Comparison of ENCODE assay signal across 38 cellular contexts in genomic region chrY:19134426-19134825, GRCh38.
"Had no signal": no experiment of that assay in that cellular context is flagged by ENCODE, and none has a peak within 500 bp of the region (broad histone marks: within the 10 kb centered on the region; RNA-seq: fewer than 3 reads in every experiment).

No MANE protein-coding gene starts in this region.

- H3K36me3 ChIP-seq: adrenal gland, breast epithelium, cardiac muscle cell, colonic mucosa had no signal

- ATAC-seq: activated CD4-positive, alpha-beta T cell treated with anti-CD3 and anti-CD28 coated beads for 36 hours; activated CD8-positive, alpha-beta memory T cell treated with anti-CD3 and anti-CD28 coated beads, Interleukin-2, amount 10 ng/mL, durations not matched to agents 7 days and 5 days; activated CD8-positive, alpha-beta T cell treated with anti-CD3 and anti-CD28 coated beads, Interleukin-2, amount 10 ng/mL, durations not matched to agents 7 days and 5 days; activated naive CD8-positive, alpha-beta T cell treated with anti-CD3 and anti-CD28 coated beads, Interleukin-2, amount 50 U/mL, for 24 hours; esophagus mucosa; T-helper 17 cell had no signal

- H3K4me1 Mint-ChIP-seq: brain, T-helper 17 cell had no signal

- H3K4me3 ChIP-seq: adrenal gland, breast epithelium, cardiac muscle cell, colonic mucosa had no signal

- H3K27ac ChIP-seq: adrenal gland, breast epithelium, cardiac muscle cell, colonic mucosa, epithelial cell of prostate had no signal

- H3K27me3 ChIP-seq: adrenal gland, breast epithelium, cardiac muscle cell, colonic mucosa had no signal

- DNase-seq: activated CD4-positive, alpha-beta memory T cell treated with anti-CD3 and anti-CD28 coated beads for 36 hours; activated CD4-positive, alpha-beta T cell treated with anti-CD3 and anti-CD28 coated beads for 36 hours; activated CD4-positive, alpha-beta T cell treated with anti-CD3 and anti-CD28 coated beads, Interleukin-2, amount 10 ng/mL, durations not matched to agents 24 days and 14 days; activated CD4-positive, CD25-positive, alpha-beta regulatory T cell; activated CD4-positive, CD25-positive, alpha-beta regulatory T cell treated with anti-CD3 and anti-CD28 coated beads, Interleukin-2, amount 50 U/mL, for 72 hours; activated CD8-positive, alpha-beta memory T cell treated with anti-CD3 and anti-CD28 coated beads, Interleukin-2, amount 10 ng/mL, durations not matched to agents 7 days and 5 days; activated CD8-positive, alpha-beta memory T cell treated with anti-CD3 and anti-CD28 coated beads, Interleukin-2, amount 50 U/mL, for 4 hours; activated CD8-positive, alpha-beta T cell treated with anti-CD3 and anti-CD28 coated beads, Interleukin-2, amount 10 ng/mL, durations not matched to agents 7 days and 5 days; activated effector memory CD4-positive, alpha-beta T cell treated with anti-CD3 and anti-CD28 coated beads, Interleukin-2, amount 50 U/mL, for 16 hours; activated naive CD4-positive, alpha-beta T cell treated with anti-CD3 and anti-CD28 coated beads for 36 hours; activated naive CD8-positive, alpha-beta T cell treated with anti-CD3 and anti-CD28 coated beads for 36 hours; activated naive CD8-positive, alpha-beta T cell treated with anti-CD3 and anti-CD28 coated beads, Interleukin-2, amount 50 U/mL, for 24 hours; activated T-cell treated with anti-CD3 and anti-CD28 coated beads, Interleukin-2, amount 50 U/mL, for 1 hour; activated T-cell treated with anti-CD3 and anti-CD28 coated beads, Interleukin-2, amount 50 U/mL, for 48 hours; adrenal gland; amygdala; aorta; central memory CD4-positive, alpha-beta T cell; cerebellar nuclear complex; colonic mucosa; effector CD8-positive, alpha-beta T cell; foreskin fibroblast; glutamatergic neuron; T-helper 1 cell; T-helper 17 cell; T1000 had no signal

- H3K4me3 Mint-ChIP-seq: activated CD4-positive, alpha-beta memory T cell treated with anti-CD3 and anti-CD28 coated beads for 36 hours; activated CD4-positive, alpha-beta T cell treated with anti-CD3 and anti-CD28 coated beads for 36 hours; activated CD4-positive, alpha-beta T cell treated with anti-CD3 and anti-CD28 coated beads, Interleukin-2, amount 10 ng/mL, durations not matched to agents 24 days and 14 days; activated CD8-positive, alpha-beta memory T cell treated with anti-CD3 and anti-CD28 coated beads, Interleukin-2, amount 10 ng/mL, durations not matched to agents 7 days and 5 days; activated CD8-positive, alpha-beta T cell treated with anti-CD3 and anti-CD28 coated beads, Interleukin-2, amount 10 ng/mL, durations not matched to agents 7 days and 5 days; activated naive CD4-positive, alpha-beta T cell treated with anti-CD3 and anti-CD28 coated beads for 36 hours; activated naive CD4-positive, alpha-beta T cell treated with anti-CD3 and anti-CD28 coated beads, Interleukin-2, amount 50 U/mL, for 24 hours; activated naive CD8-positive, alpha-beta T cell treated with anti-CD3 and anti-CD28 coated beads for 36 hours; activated naive CD8-positive, alpha-beta T cell treated with anti-CD3 and anti-CD28 coated beads, Interleukin-2, amount 50 U/mL, for 24 hours; activated T-helper 1 cell treated with anti-CD3 and anti-CD28 coated beads, Interleukin-12 subunit alpha, Interleukin-12 subunit beta, Interleukin-2, Interleukin-4 antibody, amounts not matched to agents 30 ng/mL and 10 ng/mL and 1 ng/mL, durations not matched to agents 14 hours and 24 hours and 36 hours; brain; T-helper 17 cell; T-helper 2 cell treated with Interferon-gamma antibody and Interleukin-4, amounts not matched to agents 5 μg/mL and 100 μg/mL, for 36 hours had no signal

- H3K27me3 Mint-ChIP-seq: activated CD4-positive, alpha-beta memory T cell treated with anti-CD3 and anti-CD28 coated beads for 36 hours; activated CD4-positive, alpha-beta T cell treated with anti-CD3 and anti-CD28 coated beads for 36 hours; activated CD8-positive, alpha-beta memory T cell treated with anti-CD3 and anti-CD28 coated beads, Interleukin-2, amount 10 ng/mL, durations not matched to agents 7 days and 5 days; activated naive CD4-positive, alpha-beta T cell treated with anti-CD3 and anti-CD28 coated beads, Interleukin-2, amount 50 U/mL, for 24 hours; brain; T-helper 17 cell had no signal

- H3K9me3 ChIP-seq: adrenal gland, breast epithelium, colonic mucosa had no signal

- H3K27ac Mint-ChIP-seq: activated CD4-positive, alpha-beta memory T cell treated with anti-CD3 and anti-CD28 coated beads for 36 hours; activated CD4-positive, alpha-beta T cell treated with anti-CD3 and anti-CD28 coated beads for 36 hours; activated CD4-positive, alpha-beta T cell treated with anti-CD3 and anti-CD28 coated beads, Interleukin-2, amount 10 ng/mL, durations not matched to agents 24 days and 14 days; activated CD8-positive, alpha-beta memory T cell treated with anti-CD3 and anti-CD28 coated beads, Interleukin-2, amount 10 ng/mL, durations not matched to agents 7 days and 5 days; activated CD8-positive, alpha-beta T cell treated with anti-CD3 and anti-CD28 coated beads, Interleukin-2, amount 10 ng/mL, durations not matched to agents 7 days and 5 days; activated naive CD4-positive, alpha-beta T cell treated with anti-CD3 and anti-CD28 coated beads for 36 hours; activated naive CD4-positive, alpha-beta T cell treated with anti-CD3 and anti-CD28 coated beads, Interleukin-2, amount 50 U/mL, for 24 hours; activated naive CD8-positive, alpha-beta T cell treated with anti-CD3 and anti-CD28 coated beads for 36 hours; activated naive CD8-positive, alpha-beta T cell treated with anti-CD3 and anti-CD28 coated beads, Interleukin-2, amount 50 U/mL, for 24 hours; activated T-helper 1 cell treated with anti-CD3 and anti-CD28 coated beads, Interleukin-12 subunit alpha, Interleukin-12 subunit beta, Interleukin-2, Interleukin-4 antibody, amounts not matched to agents 30 ng/mL and 10 ng/mL and 1 ng/mL, durations not matched to agents 14 hours and 24 hours and 36 hours; activated T-helper 2 cell treated with anti-CD3 and anti-CD28 coated beads, Interferon-gamma antibody, Interleukin-2, Interleukin-4, amounts not matched to agents 10 μg/mL and 5 μg/mL and 100 μg/mL, durations not matched to agents 14 hours and 24 hours and 36 hours; brain; T-helper 17 cell; T-helper 2 cell treated with Interferon-gamma antibody and Interleukin-4, amounts not matched to agents 5 μg/mL and 100 μg/mL, for 36 hours had no signal

- H3K9me3 Mint-ChIP-seq: activated CD4-positive, alpha-beta memory T cell treated with anti-CD3 and anti-CD28 coated beads for 36 hours; activated CD4-positive, alpha-beta T cell treated with anti-CD3 and anti-CD28 coated beads, Interleukin-2, amount 10 ng/mL, durations not matched to agents 24 days and 14 days; activated naive CD4-positive, alpha-beta T cell treated with anti-CD3 and anti-CD28 coated beads for 36 hours; activated naive CD4-positive, alpha-beta T cell treated with anti-CD3 and anti-CD28 coated beads, Interleukin-2, amount 50 U/mL, for 24 hours; activated naive CD8-positive, alpha-beta T cell treated with anti-CD3 and anti-CD28 coated beads, Interleukin-2, amount 50 U/mL, for 24 hours; activated T-helper 1 cell treated with anti-CD3 and anti-CD28 coated beads, Interleukin-12 subunit alpha, Interleukin-12 subunit beta, Interleukin-2, Interleukin-4 antibody, amounts not matched to agents 30 ng/mL and 10 ng/mL and 1 ng/mL, durations not matched to agents 14 hours and 24 hours and 36 hours; activated T-helper 2 cell treated with anti-CD3 and anti-CD28 coated beads, Interferon-gamma antibody, Interleukin-2, Interleukin-4, amounts not matched to agents 10 μg/mL and 5 μg/mL and 100 μg/mL, durations not matched to agents 14 hours and 24 hours and 36 hours; brain; T-helper 2 cell treated with Interferon-gamma antibody and Interleukin-4, amounts not matched to agents 5 μg/mL and 100 μg/mL, for 36 hours had no signal

- H3K4me1 ChIP-seq: adrenal gland, breast epithelium, colonic mucosa had no signal

- H3K36me3 Mint-ChIP-seq: activated CD4-positive, alpha-beta memory T cell treated with anti-CD3 and anti-CD28 coated beads for 36 hours; activated CD8-positive, alpha-beta memory T cell treated with anti-CD3 and anti-CD28 coated beads, Interleukin-2, amount 10 ng/mL, durations not matched to agents 7 days and 5 days; activated naive CD4-positive, alpha-beta T cell treated with anti-CD3 and anti-CD28 coated beads, Interleukin-2, amount 50 U/mL, for 24 hours; activated naive CD8-positive, alpha-beta T cell treated with anti-CD3 and anti-CD28 coated beads for 36 hours; brain had no signal

- FAIRE-seq: endometrium, endothelial cell of umbilical vein, frontal cortex had no signal
